Comparison of ENCODE assay signal across 34 cellular contexts in genomic region chr16:30157214-30157613, GRCh38.
"Had no signal": no experiment of that assay in that cellular context is flagged by ENCODE, and none has a peak within 500 bp of the region (broad histone marks: within the 10 kb centered on the region; RNA-seq: fewer than 3 reads in every experiment).

No MANE protein-coding gene starts in this region.

- H3K27ac ChIP-seq: adrenal gland, ascending aorta, body of pancreas, brain microvascular endothelial cell, breast epithelium, cardiac muscle cell had no signal

- DNase-seq: activated effector memory CD4-positive, alpha-beta T cell treated with anti-CD3 and anti-CD28 coated beads, Interleukin-2, amount 50 U/mL, for 16 hours; activated effector memory CD4-positive, alpha-beta T cell treated with Interleukin-2 at 50 U/mL for 16 hours; activated gamma-delta T cell; activated gamma-delta T cell treated with Interleukin-2 at 50 U/mL for 16 hours; activated naive CD4-positive, alpha-beta T cell; activated naive CD4-positive, alpha-beta T cell treated with anti-CD3 and anti-CD28 coated beads for 36 hours; activated naive CD4-positive, alpha-beta T cell treated with anti-CD3 and anti-CD28 coated beads, Interleukin-2, amount 10 ng/mL, durations not matched to agents 7 days and 5 days; activated naive CD4-positive, alpha-beta T cell treated with anti-CD3 and anti-CD28 coated beads, Interleukin-2, amount 50 U/mL, for 16 hours; activated naive CD4-positive, alpha-beta T cell treated with Interleukin-2 at 50 U/mL for 16 hours; activated naive CD8-positive, alpha-beta T cell treated with anti-CD3 and anti-CD28 coated beads for 36 hours; activated naive CD8-positive, alpha-beta T cell treated with anti-CD3 and anti-CD28 coated beads, Interleukin-2, amount 10 ng/mL, durations not matched to agents 7 days and 5 days; activated naive CD8-positive, alpha-beta T cell treated with anti-CD3 and anti-CD28 coated beads, Interleukin-2, amount 50 U/mL, for 24 hours; activated T-cell treated with anti-CD3 and anti-CD28 coated beads, Interleukin-2, amount 50 U/mL, for 1 hour; activated T-cell treated with anti-CD3 and anti-CD28 coated beads, Interleukin-2, amount 50 U/mL, for 24 hours; activated T-cell treated with anti-CD3 and anti-CD28 coated beads, Interleukin-2, amount 50 U/mL, for 4 hours; activated T-cell treated with anti-CD3 and anti-CD28 coated beads, Interleukin-2, amount 50 U/mL, for 48 hours; activated T-cell treated with anti-CD3 and anti-CD28 coated beads, Interleukin-2, amount 50 U/mL, for 72 hours; adrenal gland; amniotic stem cell; amygdala; anterior cingulate cortex; aorta; body of pancreas; brain microvascular endothelial cell; caudate nucleus; central memory CD4-positive, alpha-beta T cell; cerebellar nuclear complex had no signal

- H3K4me3 ChIP-seq: adrenal gland, ascending aorta, body of pancreas, breast epithelium, cardiac muscle cell had no signal

- H3K4me1 ChIP-seq: adrenal gland, ascending aorta, body of pancreas, breast epithelium had no signal

- FAIRE-seq: astrocyte, bronchial epithelial cell had no signal

- H3K27me3 ChIP-seq: adrenal gland, ascending aorta, body of pancreas, brain microvascular endothelial cell, breast epithelium, cardiac muscle cell had no signal

- H3K36me3 ChIP-seq: adrenal gland, ascending aorta, brain microvascular endothelial cell, breast epithelium, cardiac muscle cell had no signal

- ATAC-seq: activated naive CD4-positive, alpha-beta T cell treated with anti-CD3 and anti-CD28 coated beads, Interleukin-2, amount 50 U/mL, for 72 hours; activated naive CD8-positive, alpha-beta T cell treated with anti-CD3 and anti-CD28 coated beads, Interleukin-2, amount 50 U/mL, for 24 hours; activated T-cell treated with anti-CD3 and anti-CD28 coated beads, Interleukin-2, amount 50 U/mL, for 4 hours; activated T-cell treated with anti-CD3 and anti-CD28 coated beads, Interleukin-2, amount 50 U/mL, for 72 hours; activated T-helper 17 cell treated with anti-CD3 and anti-CD28 coated beads, Interleukin-2, amount 50 U/mL, for 72 hours; body of pancreas had no signal

- H3K9me3 ChIP-seq: adrenal gland, ascending aorta, body of pancreas, breast epithelium had no signal
